In the genomic region with DNA sequence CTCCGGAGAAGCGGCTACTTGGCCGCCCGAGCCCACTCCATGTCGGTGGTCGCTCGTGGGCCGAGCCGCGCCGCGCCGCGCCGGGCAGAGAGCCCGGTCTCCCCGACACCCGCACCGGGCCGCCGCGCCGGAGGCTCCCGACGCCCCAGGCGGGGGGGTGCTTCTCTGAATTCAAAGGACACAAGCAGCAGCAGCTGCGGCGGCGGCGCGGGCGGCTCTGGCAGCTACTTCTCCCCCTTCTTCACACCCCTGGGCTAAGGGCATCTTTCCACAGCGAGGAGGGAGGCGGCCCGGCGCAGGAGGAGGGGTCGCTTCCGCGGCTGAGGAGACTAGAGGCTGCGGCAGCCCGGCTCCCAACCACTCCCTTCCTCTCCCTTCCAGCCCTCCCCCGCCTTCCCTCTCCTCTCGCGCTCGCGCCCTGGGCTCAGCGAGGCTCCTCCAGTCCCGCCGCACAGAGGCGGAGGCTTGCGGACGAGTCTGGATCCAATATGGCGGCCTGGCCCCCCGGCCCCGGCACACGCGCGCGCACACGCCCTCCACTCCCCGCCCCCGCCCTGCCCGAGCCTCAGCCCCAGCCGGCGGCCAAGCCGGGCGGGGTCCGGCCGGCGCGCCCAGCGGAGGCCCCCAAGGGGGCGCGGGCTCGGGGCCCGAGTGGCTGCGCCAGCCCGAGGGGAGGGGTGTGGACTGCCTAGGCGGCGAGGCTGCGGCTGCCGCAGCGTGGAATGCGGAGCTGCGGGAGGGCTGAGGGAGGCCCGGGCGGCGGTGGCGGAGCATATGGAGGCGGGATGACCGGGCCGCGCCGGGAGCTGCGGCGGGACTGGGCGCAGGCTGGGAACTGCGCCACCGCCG, we compare ENCODE assay signal across 8 cellular contexts. TPM values are rescaled to one million over a fixed set of nuclear protein-coding genes. Genes with fewer than 3 reads are reported as not detected.
A peak's percentile ranks its signal among the peaks of the same experiment; 100 is the strongest.
DNase-seq lines count a peak whose midpoint lies in the region; ATAC-seq lines count a peak whose summit lies in the region.

A gene with protein sequence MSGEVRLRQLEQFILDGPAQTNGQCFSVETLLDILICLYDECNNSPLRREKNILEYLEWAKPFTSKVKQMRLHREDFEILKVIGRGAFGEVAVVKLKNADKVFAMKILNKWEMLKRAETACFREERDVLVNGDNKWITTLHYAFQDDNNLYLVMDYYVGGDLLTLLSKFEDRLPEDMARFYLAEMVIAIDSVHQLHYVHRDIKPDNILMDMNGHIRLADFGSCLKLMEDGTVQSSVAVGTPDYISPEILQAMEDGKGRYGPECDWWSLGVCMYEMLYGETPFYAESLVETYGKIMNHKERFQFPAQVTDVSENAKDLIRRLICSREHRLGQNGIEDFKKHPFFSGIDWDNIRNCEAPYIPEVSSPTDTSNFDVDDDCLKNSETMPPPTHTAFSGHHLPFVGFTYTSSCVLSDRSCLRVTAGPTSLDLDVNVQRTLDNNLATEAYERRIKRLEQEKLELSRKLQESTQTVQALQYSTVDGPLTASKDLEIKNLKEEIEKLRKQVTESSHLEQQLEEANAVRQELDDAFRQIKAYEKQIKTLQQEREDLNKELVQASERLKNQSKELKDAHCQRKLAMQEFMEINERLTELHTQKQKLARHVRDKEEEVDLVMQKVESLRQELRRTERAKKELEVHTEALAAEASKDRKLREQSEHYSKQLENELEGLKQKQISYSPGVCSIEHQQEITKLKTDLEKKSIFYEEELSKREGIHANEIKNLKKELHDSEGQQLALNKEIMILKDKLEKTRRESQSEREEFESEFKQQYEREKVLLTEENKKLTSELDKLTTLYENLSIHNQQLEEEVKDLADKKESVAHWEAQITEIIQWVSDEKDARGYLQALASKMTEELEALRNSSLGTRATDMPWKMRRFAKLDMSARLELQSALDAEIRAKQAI (N-terminal part only) (minus strand): TSS at position 490 of the 849 bp plus-strand sequence. CDS start 1,310 bp downstream, outside the sequence.

- H3K4me1 Mint-ChIP-seq in T-helper 1 cell treated with Interleukin-12 subunit alpha and Interleukin-12 subunit beta and Interleukin-4 antibody, amounts not matched to agents 30 μg/mL and 1 μg/mL, for 36 hours (ENCODE audit: low read depth) = peaks cover 6% of the 10 kb centered on the region

- in situ Hi-C loops in T47D (cut with HindIII; ENCODE audit: low pct_unique_long_range_greater_than_20kb, low sequenced_read_pairs) = no loop called here

- peak; percentile 48 for ATAC-seq in GM19372 (IDR thresholded peaks at IDR 0.05; ENCODE audit: low read depth, unreplicated experiment)

- no peaks in the 10 kb centered on the region for H3K27me3 ChIP-seq in MG63
- no peaks in the 10 kb centered on the region for H3K27me3 ChIP-seq in iPS-15b (ENCODE audit: control insufficient read depth, insufficient read depth, low read length)

- H3K4me3 Mint-ChIP-seq in T-helper 1 cell treated with Interleukin-12 subunit alpha and Interleukin-12 subunit beta and Interleukin-4 antibody, amounts not matched to agents 30 μg/mL and 1 μg/mL, for 36 hours = peak within 1 kb of the TSS; percentile 73

- no peaks in the 10 kb centered on the region for H3K36me3 Mint-ChIP-seq in T-helper 1 cell treated with Interleukin-12 subunit alpha and Interleukin-12 subunit beta and Interleukin-4 antibody, amounts not matched to agents 30 μg/mL and 1 μg/mL, for 36 hours (ENCODE audit: low read depth)

- H3K4me3 ChIP-seq in MG63 (peak within 1 kb of the TSS; percentile 70), iPS-15b (ENCODE audit: low read depth, low read length) (peak within 1 kb of the TSS; percentile 70)

- DNase-seq in AG20443 (ENCODE audit: low spot score) = peak; percentile 96
- peak; percentile 92 for DNase-seq in MG63
- DNase-seq in T47D (ENCODE audit: low read depth in 1 of 2, low spot score in 1 of 2) = peak; percentile 95 to 96
- peak; percentile 90 for DNase-seq in retina
- no peak for DNase-seq in NK-92 treated with Interleukin-12 subunit alpha and Interleukin-12 subunit beta, amount 100 ng/mL, for 24 hours (lab: John Stamatoyannopoulos, UW)

- no peaks in the 10 kb centered on the region for H3K9me3 ChIP-seq in MG63
- H3K9me3 ChIP-seq in iPS-15b (ENCODE audit: control insufficient read depth, insufficient read depth, low read length) = no peaks in the 10 kb centered on the region

- peak within 1 kb of the TSS; percentile 54 for H3K9ac ChIP-seq in iPS-15b (ENCODE audit: low read depth, low read length)

- H3K27me3 Mint-ChIP-seq in T-helper 1 cell treated with Interleukin-12 subunit alpha and Interleukin-12 subunit beta and Interleukin-4 antibody, amounts not matched to agents 30 μg/mL and 1 μg/mL, for 36 hours (ENCODE audit: low read depth) = peaks cover 71% of the 10 kb centered on the region

- H3K4me1 ChIP-seq in iPS-15b (ENCODE audit: control insufficient read depth, insufficient read depth, low read length) = peaks cover 4% of the 10 kb centered on the region

- no peaks in the 10 kb centered on the region for H3K9me3 Mint-ChIP-seq in T-helper 1 cell treated with Interleukin-12 subunit alpha and Interleukin-12 subunit beta and Interleukin-4 antibody, amounts not matched to agents 30 μg/mL and 1 μg/mL, for 36 hours

- peak within 1 kb of the TSS; percentile 5 for H3K27ac Mint-ChIP-seq in T-helper 1 cell treated with Interleukin-12 subunit alpha and Interleukin-12 subunit beta and Interleukin-4 antibody, amounts not matched to agents 30 μg/mL and 1 μg/mL, for 36 hours

- H3K36me3 ChIP-seq in MG63 (no peaks in the 10 kb centered on the region), iPS-15b (ENCODE audit: control insufficient read depth, insufficient read depth, low read length) (no peaks in the 10 kb centered on the region)

RNA-seq across cellular contexts. Expression of the gene that starts here (rescaled TPM):
- 11.6 and 17.1 TPM in 2 replicates for total RNA-seq in MG63 (2014; rRNA removed; shearing (Covaris generic); ENCODE audit: low replicate concordance)
